In genomic region chr2:207619764-207620203, GRCh38 we compare ENCODE assay signal across 1 cellular context.
A peak's percentile ranks its signal among the peaks of the same experiment; 100 is the strongest.
TF ChIP-seq lines count a peak whose summit lies in the region.

No MANE protein-coding gene starts in this region.

TF ChIP-seq in GM12878, 131 proteins besides CTCF, POLR2A, EP300 and RAD21 (continued from another document):
- TF ChIP-seq ZNF384 (IDR thresholded peaks at IDR 0.05; ENCODE audit: borderline replicate concordance, low read depth, low read length) (no peak), NBN (IDR thresholded peaks at IDR 0.05) (0 out of 2 replicates have a peak, but pooled peaks have one; percentile 17)
